Comparison of ENCODE assay signal across 27 cellular contexts in genomic region chr2:221792971-221793670, GRCh38.
DNase-seq lines count a peak whose midpoint lies in the region; ATAC-seq, FAIRE-seq and TF ChIP-seq lines count a peak whose summit lies in the region.
"Had no signal": no experiment of that assay in that cellular context is flagged by ENCODE, and none has a peak within 500 bp of the region (broad histone marks: within the 10 kb centered on the region; RNA-seq: fewer than 3 reads in every experiment).

No MANE protein-coding gene starts in this region.

- H3K9me3 Mint-ChIP-seq in H9, result peaks cover 8% of the 10 kb centered on the region in 2 experiments
- H3K9me3 Mint-ChIP-seq: activated CD4-positive, alpha-beta memory T cell treated with anti-CD3 and anti-CD28 coated beads, Interleukin-2, amount 10 ng/mL, durations not matched to agents 7 days and 5 days had no signal

- no peak overlapping the region for H4K5ac ChIP-seq in H9 (ENCODE audit: insufficient read length, low read depth, low read length)

- H3K4me1 Mint-ChIP-seq in H9, result peaks cover 53 to 61% of the 10 kb centered on the region in 2 experiments
- H3K4me1 Mint-ChIP-seq: activated B cell treated with CpG ODN at 0.5 μM for 24 hours; activated CD4-positive, alpha-beta memory T cell treated with anti-CD3 and anti-CD28 coated beads, Interleukin-2, amount 10 ng/mL, durations not matched to agents 7 days and 5 days; CD4-positive, alpha-beta memory T cell; immature natural killer cell; stimulated activated memory B cell treated with anti-CD40 and anti-IgM and Interleukin-4, amounts not matched to agents 10 μg/mL and 1 μg/mL and 100 μg/mL, for 72 hours had no signal

- ATAC-seq in pancreas, result peak in 3 of 4 donors; percentile 40 to 62 (median 57)
- ATAC-seq in GM21717 (IDR thresholded peaks at IDR 0.05; ENCODE audit: unreplicated experiment), result no peak
- ATAC-seq: gastroesophageal sphincter; stimulated activated memory B cell treated with anti-CD40 and anti-IgM and Interleukin-4, amounts not matched to agents 10 μg/mL and 1 μg/mL and 100 μg/mL, for 72 hours had no signal

- H3K18ac ChIP-seq in H9 (ENCODE audit: insufficient read length, low read depth, low read length), result peak overlapping the region; percentile 84

- peak overlapping the region; percentile 94 to 99 (median 99) for H3K27ac Mint-ChIP-seq in H9
- H3K27ac Mint-ChIP-seq: activated B cell treated with CpG ODN at 0.5 μM for 24 hours; activated CD4-positive, alpha-beta memory T cell treated with anti-CD3 and anti-CD28 coated beads, Interleukin-2, amount 10 ng/mL, durations not matched to agents 7 days and 5 days; immature natural killer cell; stimulated activated memory B cell treated with anti-CD40 and anti-IgM and Interleukin-4, amounts not matched to agents 10 μg/mL and 1 μg/mL and 100 μg/mL, for 72 hours had no signal

- no peak overlapping the region for H3K9ac ChIP-seq in H9 (ENCODE audit: extremely low read depth, insufficient read length, low read length)
- H3K9ac ChIP-seq: KMS-11 had no signal

- H4K91ac ChIP-seq in H9 (ENCODE audit: insufficient read length, low read depth, low read length), result no peak overlapping the region

- TF ChIP-seq CTCF in H9 (conservative IDR thresholded peaks at IDR 0.05) (no peak), pancreas (IDR thresholded peaks at IDR 0.05) (no peak)

- no peak overlapping the region for H2BK15ac ChIP-seq in H9 (ENCODE audit: low read depth, low read length)

- H3K27ac ChIP-seq in H9 (ENCODE audit: insufficient read length, low read depth, low read length), result peak overlapping the region; percentile 61
- H3K27ac ChIP-seq in pancreas, result peak overlapping the region in 3 of 4 donors; percentile 12 to 22 (median 20)
- H3K27ac ChIP-seq: dorsolateral prefrontal cortex, gastroesophageal sphincter, KMS-11, ovary, SK-N-MC had no signal

- H2AFZ ChIP-seq in H9 (ENCODE audit: low read length), result no peak overlapping the region

- WGBS in H9 (ENCODE audit: extremely low coverage, insufficient read length, low lambda C conversion rate), result no CpG with 5 or more reads among the region's 8 CpGs
- 11 to 16% methylated on average over 8 of the region's 8 CpGs for WGBS in pancreas, 2 donors

- H3K9me3 ChIP-seq in H9 (ENCODE audit: control insufficient read depth, low read depth, low read length), result no peaks in the 10 kb centered on the region
- no peaks in the 10 kb centered on the region for H3K9me3 ChIP-seq in pancreas
- H3K9me3 ChIP-seq: gastroesophageal sphincter, ovary had no signal

- H3K27me3 ChIP-seq in H9 (ENCODE audit: insufficient read depth, low read length) (no peaks in the 10 kb centered on the region), pancreas (no peaks in the 10 kb centered on the region)
- H3K27me3 ChIP-seq: gastroesophageal sphincter, ovary had no signal

- no peaks in the 10 kb centered on the region for H3K36me3 ChIP-seq in pancreas
- H3K36me3 ChIP-seq: gastroesophageal sphincter, ovary had no signal

- no peak overlapping the region for H2BK5ac ChIP-seq in H9 (ENCODE audit: insufficient read length, low read length)

- no peak overlapping the region for H3T11ph ChIP-seq in H9 (ENCODE audit: low read length)

- DNase-seq in H9 (peak; percentile 72), ecto neural progenitor cell (ENCODE audit: low spot score) (peak; percentile 58), iPS-NIHi7 (ENCODE audit: extremely low spot score) (peak; percentile 41), pancreas (peak in 2 of 6 donors; percentile 17 to 28), DMS53 treated with DMSO at 0.1 percent for 48 hours (lab: John Stamatoyannopoulos, UW; ENCODE audit: unreplicated experiment) (no peak), NCI-H345 (lab: John Stamatoyannopoulos, UW) (no peak)
- DNase-seq in central memory CD4-positive, alpha-beta T cell, result no peak
- DNase-seq: activated B cell treated with CpG ODN at 0.5 μM for 24 hours; activated CD4-positive, alpha-beta memory T cell treated with anti-CD3 and anti-CD28 coated beads, Interleukin-2, amount 10 ng/mL, durations not matched to agents 7 days and 5 days; amniotic stem cell; CD4-positive, alpha-beta memory T cell; DMS79; dorsolateral prefrontal cortex; erythroblast; GOT3; immature natural killer cell; MV-4-11; NCI-H187; NCI-H226; ovary; stimulated activated CD4-positive, alpha-beta T cell treated with anti-CD3 and anti-CD28 coated beads, Interleukin-1b, Interleukin-23, amount 100 ng/mL, for 48 hours had no signal

- no peak overlapping the region for H3K23ac ChIP-seq in H9 (ENCODE audit: insufficient read length, low read depth, low read length)

- H3K4me3 ChIP-seq in pancreas, result no peak overlapping the region
- H3K4me3 ChIP-seq: dorsolateral prefrontal cortex, gastroesophageal sphincter, ovary, SK-N-MC had no signal

- no peak overlapping the region for H4K8ac ChIP-seq in H9 (replicated peaks; ENCODE audit: insufficient read length, low read depth, low read length)

- H3K4me3 Mint-ChIP-seq in H9, result peak overlapping the region; percentile 35 to 43; a peak in 3 of 5 replicates
- H3K4me3 Mint-ChIP-seq: activated B cell treated with CpG ODN at 0.5 μM for 24 hours; activated CD4-positive, alpha-beta memory T cell treated with anti-CD3 and anti-CD28 coated beads, Interleukin-2, amount 10 ng/mL, durations not matched to agents 7 days and 5 days; CD4-positive, alpha-beta memory T cell; immature natural killer cell; stimulated activated memory B cell treated with anti-CD40 and anti-IgM and Interleukin-4, amounts not matched to agents 10 μg/mL and 1 μg/mL and 100 μg/mL, for 72 hours had no signal

- H4K20me1 ChIP-seq in H9 (ENCODE audit: control insufficient read depth, insufficient read depth, insufficient read length), result no peaks in the 10 kb centered on the region

- H3K23me2 ChIP-seq in H9 (ENCODE audit: insufficient read length, low read depth, low read length, poor library complexity, severe bottlenecking), result no peaks in the 10 kb centered on the region

- no peak overlapping the region for H2BK20ac ChIP-seq in H9 (ENCODE audit: low read depth, low read length, poor library complexity, severe bottlenecking)

- intact Hi-C loops in pancreas (cut with DNase I), result no loop called here

- H2AK5ac ChIP-seq in H9 (ENCODE audit: insufficient read length, low read length), result no peak overlapping the region

- peak overlapping the region; percentile 14 for H3K4me2 ChIP-seq in H9 (ENCODE audit: insufficient read depth, insufficient read length, low read length)
- H3K4me2 ChIP-seq: KMS-11 had no signal

- H3K4ac ChIP-seq in H9 (ENCODE audit: low read depth, low read length), result no peak overlapping the region

- H3K79me1 ChIP-seq in H9 (ENCODE audit: insufficient read depth, low read depth, low read length, poor library complexity, severe bottlenecking), result no peaks in the 10 kb centered on the region

- H3K36me3 Mint-ChIP-seq in H9 (ENCODE audit: insufficient read depth in 1 of 3, low read depth in 3 of 3), result peaks cover 0 to 13% (median 7%) of the 10 kb centered on the region in 3 experiments; a peak in 5 of 7 replicates
- H3K36me3 Mint-ChIP-seq: CD4-positive, alpha-beta memory T cell; immature natural killer cell; stimulated activated memory B cell treated with anti-CD40 and anti-IgM and Interleukin-4, amounts not matched to agents 10 μg/mL and 1 μg/mL and 100 μg/mL, for 72 hours had no signal

- no peak overlapping the region for H2BK12ac ChIP-seq in H9 (ENCODE audit: insufficient read length, low read depth, low read length)

- H3K79me2 ChIP-seq in H9 (ENCODE audit: insufficient read depth, low read length), result no peaks in the 10 kb centered on the region

- no peaks in the 10 kb centered on the region for H3K27me3 Mint-ChIP-seq in H9 (ENCODE audit: low read depth)
- H3K27me3 Mint-ChIP-seq: activated B cell treated with CpG ODN at 0.5 μM for 24 hours; activated CD4-positive, alpha-beta memory T cell treated with anti-CD3 and anti-CD28 coated beads, Interleukin-2, amount 10 ng/mL, durations not matched to agents 7 days and 5 days; stimulated activated memory B cell treated with anti-CD40 and anti-IgM and Interleukin-4, amounts not matched to agents 10 μg/mL and 1 μg/mL and 100 μg/mL, for 72 hours had no signal

- FAIRE-seq in pancreas (lab: Jason Lieb, UNC), result no peak
- FAIRE-seq: GM19239 had no signal

- H3K4me1 ChIP-seq in H9 (ENCODE audit: insufficient read depth, low read length) (peaks cover 2% of the 10 kb centered on the region; the same call in 1 of the 2 replicates), pancreas (peaks cover 0 to 7% (median 0%) of the 10 kb centered on the region in 3 donors)

- peak overlapping the region; percentile 24; the same call in 1 of the 2 replicates for H3K14ac ChIP-seq in H9 (ENCODE audit: insufficient read depth, low read length)

- H2BK120ac ChIP-seq in H9 (ENCODE audit: low read depth, low read length, poor library complexity, severe bottlenecking), result no peak overlapping the region

- no peak overlapping the region for H3K56ac ChIP-seq in H9 (ENCODE audit: insufficient read length, low read depth, low read length)

Comparison
In these comparisons a context has a peak if more than half of its experiments do, and no peak if none do; other contexts are left out.
1. DNase-seq: peak in H9 (single experiment), ecto neural progenitor cell (single experiment) and iPS-NIHi7 (single experiment); none in central memory CD4-positive, alpha-beta T cell (single experiment), DMS53 treated with DMSO at 0.1 percent for 48 hours (single experiment) and NCI-H345 (single experiment).